24 cellular contexts compared by ENCODE assay signal in genomic region chr9:129897263-129897662, GRCh38.
A peak's percentile ranks its signal among the peaks of the same experiment; 100 is the strongest.
DNase-seq lines count a peak whose midpoint lies in the region; ATAC-seq, FAIRE-seq and TF ChIP-seq lines count a peak whose summit lies in the region.
"Had no signal": no experiment of that assay in that cellular context is flagged by ENCODE, and none has a peak within 500 bp of the region (broad histone marks: within the 10 kb centered on the region; RNA-seq: fewer than 3 reads in every experiment).

No MANE protein-coding gene starts in this region.

- intact Hi-C loops in activated naive CD4-positive, alpha-beta T cell treated with anti-CD3 and anti-CD28 coated beads for 36 hours (cut with micrococcal nuclease) = no loop called here
- intact Hi-C loops in gastrocnemius medialis (cut with DNase I; ENCODE audit: low total_unique reads) = no loop called here

- H3K27ac ChIP-seq in astrocyte (ENCODE audit: low read depth, low read length) = no peak overlapping the region
- H3K27ac ChIP-seq in gastrocnemius medialis = no peak overlapping the region
- H3K27ac ChIP-seq in right atrium auricular region = no peak overlapping the region
- H3K27ac ChIP-seq: cardiac muscle cell, foreskin keratinocyte, ovary, right lobe of liver, RWPE1, thoracic aorta had no signal

- H3K9me3 ChIP-seq in astrocyte (ENCODE audit: insufficient read depth, low read depth, low read length) = no peaks in the 10 kb centered on the region
- H3K9me3 ChIP-seq in gastrocnemius medialis = no peaks in the 10 kb centered on the region
- no peaks in the 10 kb centered on the region for H3K9me3 ChIP-seq in right atrium auricular region
- H3K9me3 ChIP-seq: ovary, right lobe of liver, SK-N-SH, thoracic aorta had no signal

- H3K27me3 ChIP-seq in astrocyte (ENCODE audit: insufficient read depth, low read length) = no peaks in the 10 kb centered on the region
- H3K27me3 ChIP-seq in gastrocnemius medialis = no peaks in the 10 kb centered on the region
- H3K27me3 ChIP-seq in right atrium auricular region = no peaks in the 10 kb centered on the region
- H3K27me3 ChIP-seq: cardiac muscle cell, foreskin keratinocyte, ovary, right lobe of liver had no signal

- TF ChIP-seq POLR2A in gastrocnemius medialis (IDR thresholded peaks at IDR 0.05) = no peak

- H3K4me3 Mint-ChIP-seq in activated naive CD4-positive, alpha-beta T cell treated with anti-CD3 and anti-CD28 coated beads, Interleukin-2, amount 10 ng/mL, durations not matched to agents 7 days and 5 days = no peak overlapping the region
- H3K4me3 Mint-ChIP-seq in activated naive CD4-positive, alpha-beta T cell treated with anti-CD3 and anti-CD28 coated beads for 36 hours = no peak overlapping the region
- H3K4me3 Mint-ChIP-seq in T-cell = peak overlapping the region in 1 of 3 donors; percentile 60
- H3K4me3 Mint-ChIP-seq in astrocyte (ENCODE audit: unreplicated experiment) = peak overlapping the region; percentile 50
- H3K4me3 Mint-ChIP-seq in stimulated activated naive B cell treated with anti-CD40 and anti-IgM and Interleukin-4, amounts not matched to agents 10 μg/mL and 1 μg/mL and 100 μg/mL, for 72 hours = peak overlapping the region; percentile 21 to 53
- H3K4me3 Mint-ChIP-seq: activated T-cell treated with anti-CD3 and anti-CD28 coated beads, Interleukin-2, amount 50 U/mL, for 4 hours had no signal

- no peaks in the 10 kb centered on the region for H3K79me2 ChIP-seq in astrocyte (ENCODE audit: insufficient read depth, low read length)

- CTCF ChIA-PET in activated naive CD4-positive, alpha-beta T cell treated with anti-CD3 and anti-CD28 coated beads, Interleukin-2, amount 10 ng/mL, durations not matched to agents 7 days and 5 days (lab: Charles Lee) = interaction anchor here (1.0 kb wide), 1 partner anchor 211 kb away, joined by 3 read pairs; no protein-coding TSS in a partner anchor
- CTCF ChIA-PET in activated naive CD4-positive, alpha-beta T cell treated with anti-CD3 and anti-CD28 coated beads for 36 hours (lab: Charles Lee) = interaction anchor here (1.0 to 1.1 kb wide), 3 partner anchors 12 to 57 kb away, joined by 3 to 5 read pairs (median 3); no protein-coding TSS in a partner anchor
- CTCF ChIA-PET in T-cell (lab: Charles Lee) = interaction anchor here (0.7 to 1.4 kb wide), 3 partner anchors 11 to 35 kb away, joined by 3 to 5 read pairs (median 3); no protein-coding TSS in a partner anchor

- H3K9me3 Mint-ChIP-seq in activated naive CD4-positive, alpha-beta T cell treated with anti-CD3 and anti-CD28 coated beads, Interleukin-2, amount 10 ng/mL, durations not matched to agents 7 days and 5 days = no peaks in the 10 kb centered on the region
- no peaks in the 10 kb centered on the region for H3K9me3 Mint-ChIP-seq in activated naive CD4-positive, alpha-beta T cell treated with anti-CD3 and anti-CD28 coated beads for 36 hours
- H3K9me3 Mint-ChIP-seq in T-cell = no peaks in the 10 kb centered on the region
- peaks cover 3% of the 10 kb centered on the region for H3K9me3 Mint-ChIP-seq in astrocyte (ENCODE audit: unreplicated experiment)
- peaks cover 0 to 4% of the 10 kb centered on the region in 2 donors for H3K9me3 Mint-ChIP-seq in stimulated activated naive B cell treated with anti-CD40 and anti-IgM and Interleukin-4, amounts not matched to agents 10 μg/mL and 1 μg/mL and 100 μg/mL, for 72 hours
- H3K9me3 Mint-ChIP-seq: activated T-cell treated with anti-CD3 and anti-CD28 coated beads, Interleukin-2, amount 50 U/mL, for 4 hours had no signal

- H3K27me3 Mint-ChIP-seq in activated naive CD4-positive, alpha-beta T cell treated with anti-CD3 and anti-CD28 coated beads, Interleukin-2, amount 10 ng/mL, durations not matched to agents 7 days and 5 days = no peaks in the 10 kb centered on the region
- H3K27me3 Mint-ChIP-seq in activated naive CD4-positive, alpha-beta T cell treated with anti-CD3 and anti-CD28 coated beads for 36 hours (ENCODE audit: low read depth) = no peaks in the 10 kb centered on the region
- H3K27me3 Mint-ChIP-seq in T-cell (no peaks in the 10 kb centered on the region), astrocyte (ENCODE audit: low read depth, unreplicated experiment) (no peaks in the 10 kb centered on the region)
- H3K27me3 Mint-ChIP-seq in stimulated activated naive B cell treated with anti-CD40 and anti-IgM and Interleukin-4, amounts not matched to agents 10 μg/mL and 1 μg/mL and 100 μg/mL, for 72 hours = no peaks in the 10 kb centered on the region

- H2AFZ ChIP-seq in astrocyte (ENCODE audit: low read depth, low read length) = no peak overlapping the region

- H3K36me3 ChIP-seq in astrocyte (ENCODE audit: insufficient read depth, low read length) = peaks cover 3% of the 10 kb centered on the region
- peaks cover 0 to 68% of the 10 kb centered on the region in 2 donors for H3K36me3 ChIP-seq in gastrocnemius medialis
- H3K36me3 ChIP-seq in right atrium auricular region = peaks cover 30% of the 10 kb centered on the region
- H3K36me3 ChIP-seq: ovary had no signal

- ATAC-seq in T-cell (replicated peaks in 1 of 4) (no peak), gastrocnemius medialis (no peak), HG03457 (IDR thresholded peaks at IDR 0.05; ENCODE audit: unreplicated experiment) (no peak)
- ATAC-seq in stimulated activated naive B cell treated with anti-CD40 and anti-IgM and Interleukin-4, amounts not matched to agents 10 μg/mL and 1 μg/mL and 100 μg/mL, for 72 hours (replicated peaks) = no peak
- ATAC-seq: activated T-cell treated with anti-CD3 and anti-CD28 coated beads, Interleukin-2, amount 50 U/mL, for 4 hours; foreskin keratinocyte had no signal

- peak overlapping the region; percentile 99 for H3K27ac Mint-ChIP-seq in activated naive CD4-positive, alpha-beta T cell treated with anti-CD3 and anti-CD28 coated beads, Interleukin-2, amount 10 ng/mL, durations not matched to agents 7 days and 5 days
- H3K27ac Mint-ChIP-seq in activated naive CD4-positive, alpha-beta T cell treated with anti-CD3 and anti-CD28 coated beads for 36 hours = no peak overlapping the region
- H3K27ac Mint-ChIP-seq in T-cell (peak overlapping the region; percentile 91 to 98), astrocyte (ENCODE audit: unreplicated experiment) (no peak overlapping the region)
- peak overlapping the region; percentile 98 for H3K27ac Mint-ChIP-seq in stimulated activated naive B cell treated with anti-CD40 and anti-IgM and Interleukin-4, amounts not matched to agents 10 μg/mL and 1 μg/mL and 100 μg/mL, for 72 hours

- no peak overlapping the region for H3K4me3 ChIP-seq in astrocyte (ENCODE audit: insufficient read depth, low read depth, low read length)
- H3K4me3 ChIP-seq in gastrocnemius medialis = no peak overlapping the region
- H3K4me3 ChIP-seq in right atrium auricular region = no peak overlapping the region
- H3K4me3 ChIP-seq: cardiac muscle cell, ovary, right lobe of liver, thoracic aorta had no signal

- peaks cover 2% of the 10 kb centered on the region for H3K4me1 ChIP-seq in astrocyte (ENCODE audit: insufficient read depth, low read length)
- no peaks in the 10 kb centered on the region for H3K4me1 ChIP-seq in gastrocnemius medialis
- H3K4me1 ChIP-seq in right atrium auricular region = peaks cover 0 to 6% of the 10 kb centered on the region in 2 donors
- H3K4me1 ChIP-seq: foreskin keratinocyte had no signal

- TF ChIP-seq CTCF in astrocyte (IDR thresholded peaks at IDR 0.05; ENCODE audit: insufficient read depth, low read depth, low read length) (no peak), gastrocnemius medialis (IDR thresholded peaks at IDR 0.05 in 4 of 5, conservative IDR thresholded peaks at IDR 0.05 in 1 of 5) (no peak), right atrium auricular region (IDR thresholded peaks at IDR 0.05) (no peak)

- H4K20me1 ChIP-seq in astrocyte (ENCODE audit: insufficient read depth, low read length) = no peaks in the 10 kb centered on the region

- peaks cover 76% of the 10 kb centered on the region for H3K36me3 Mint-ChIP-seq in activated naive CD4-positive, alpha-beta T cell treated with anti-CD3 and anti-CD28 coated beads, Interleukin-2, amount 10 ng/mL, durations not matched to agents 7 days and 5 days
- H3K36me3 Mint-ChIP-seq in activated naive CD4-positive, alpha-beta T cell treated with anti-CD3 and anti-CD28 coated beads for 36 hours (ENCODE audit: low read depth) = peaks cover 73% of the 10 kb centered on the region
- H3K36me3 Mint-ChIP-seq in T-cell (peaks cover 62% of the 10 kb centered on the region), astrocyte (ENCODE audit: low read depth, unreplicated experiment) (peaks cover 37% of the 10 kb centered on the region)
- H3K36me3 Mint-ChIP-seq in stimulated activated naive B cell treated with anti-CD40 and anti-IgM and Interleukin-4, amounts not matched to agents 10 μg/mL and 1 μg/mL and 100 μg/mL, for 72 hours = peaks cover 76 to 88% of the 10 kb centered on the region in 2 donors

- H3K4me1 Mint-ChIP-seq in activated naive CD4-positive, alpha-beta T cell treated with anti-CD3 and anti-CD28 coated beads, Interleukin-2, amount 10 ng/mL, durations not matched to agents 7 days and 5 days = peaks cover 75% of the 10 kb centered on the region
- peaks cover 71% of the 10 kb centered on the region for H3K4me1 Mint-ChIP-seq in activated naive CD4-positive, alpha-beta T cell treated with anti-CD3 and anti-CD28 coated beads for 36 hours (ENCODE audit: low read depth)
- H3K4me1 Mint-ChIP-seq in T-cell = peaks cover 59 to 62% (median 60%) of the 10 kb centered on the region in 3 donors
- H3K4me1 Mint-ChIP-seq in astrocyte (ENCODE audit: low read depth, unreplicated experiment) = no peaks in the 10 kb centered on the region
- peaks cover 47 to 86% of the 10 kb centered on the region in 2 donors for H3K4me1 Mint-ChIP-seq in stimulated activated naive B cell treated with anti-CD40 and anti-IgM and Interleukin-4, amounts not matched to agents 10 μg/mL and 1 μg/mL and 100 μg/mL, for 72 hours

- POLR2A ChIA-PET in T-cell (lab: Charles Lee) = interaction anchor here in 1 of 2 donors (1.1 kb wide), 1 partner anchor 10 kb away, joined by 5 read pairs; no protein-coding TSS in a partner anchor

- no peak overlapping the region for H3K4me2 ChIP-seq in astrocyte (ENCODE audit: low read length)
- H3K4me2 ChIP-seq: SK-N-SH had no signal

- in situ Hi-C loops in gastrocnemius medialis (cut with MboI; ENCODE audit: low sequenced_read_pairs in 4 of 4) = loop anchor here (25.0 kb wide), 3 partner anchors 165 to 340 kb away; partner anchors contain the start of gene GPR107 (in 1 of the 4)

- no peak overlapping the region for H3K9ac ChIP-seq in astrocyte (ENCODE audit: low read length)
- H3K9ac ChIP-seq: SK-N-SH had no signal

- DNase-seq in activated naive CD4-positive, alpha-beta T cell treated with anti-CD3 and anti-CD28 coated beads, Interleukin-2, amount 10 ng/mL, durations not matched to agents 7 days and 5 days = no peak
- DNase-seq in activated naive CD4-positive, alpha-beta T cell treated with anti-CD3 and anti-CD28 coated beads for 36 hours = no peak
- DNase-seq in T-cell = no peak
- DNase-seq in astrocyte (ENCODE audit: low read depth) = no peak
- no peak for DNase-seq in stimulated activated naive B cell treated with anti-CD40 and anti-IgM and Interleukin-4, amounts not matched to agents 10 μg/mL and 1 μg/mL and 100 μg/mL, for 72 hours
- no peak for DNase-seq in gastrocnemius medialis
- no peak for DNase-seq in right atrium auricular region (ENCODE audit: low spot score)
- DNase-seq: activated T-cell treated with anti-CD3 and anti-CD28 coated beads, Interleukin-2, amount 50 U/mL, for 4 hours; amygdala; DMS79; foreskin keratinocyte; kidney; NCI-H1436; NCI-H2171 treated with DMSO at 0.1 percent for 48 hours; NCI-H526 treated with DMSO at 0.1 percent for 48 hours; ovary; right lobe of liver; SK-N-SH; stimulated activated CD4-positive, alpha-beta T cell treated with anti-CD3 and anti-CD28 coated beads, Interleukin-15, amount 100 ng/mL, for 24 hours had no signal

- FAIRE-seq in astrocyte (lab: Jason Lieb, UNC) = no peak
- FAIRE-seq: GM12891, kidney had no signal

Comparison
In these comparisons a context has a peak if more than half of its experiments do, and no peak if none do; other contexts are left out.
1. H3K27ac Mint-ChIP-seq: peak in activated naive CD4-positive, alpha-beta T cell treated with anti-CD3 and anti-CD28 coated beads, Interleukin-2, amount 10 ng/mL, durations not matched to agents 7 days and 5 days (single experiment), T-cell (2 of 2) and stimulated activated naive B cell treated with anti-CD40 and anti-IgM and Interleukin-4, amounts not matched to agents 10 μg/mL and 1 μg/mL and 100 μg/mL, for 72 hours (single experiment); none in activated naive CD4-positive, alpha-beta T cell treated with anti-CD3 and anti-CD28 coated beads for 36 hours (single experiment) and astrocyte (single experiment).
2. H3K4me3 Mint-ChIP-seq: peak in astrocyte (single experiment) and stimulated activated naive B cell treated with anti-CD40 and anti-IgM and Interleukin-4, amounts not matched to agents 10 μg/mL and 1 μg/mL and 100 μg/mL, for 72 hours (2 of 2); none in activated naive CD4-positive, alpha-beta T cell treated with anti-CD3 and anti-CD28 coated beads, Interleukin-2, amount 10 ng/mL, durations not matched to agents 7 days and 5 days (single experiment) and activated naive CD4-positive, alpha-beta T cell treated with anti-CD3 and anti-CD28 coated beads for 36 hours (single experiment).